ENCODE assay signal across 31 cellular contexts in genomic region chr2:187115627-187116026, GRCh38.
"Had no signal": no experiment of that assay in that cellular context is flagged by ENCODE, and none has a peak within 500 bp of the region (broad histone marks: within the 10 kb centered on the region; RNA-seq: fewer than 3 reads in every experiment).

No MANE protein-coding gene starts in this region.

- H3K9ac ChIP-seq: parathyroid adenoma had no signal

- FAIRE-seq: urothelium cell line had no signal

- H3K27ac ChIP-seq: ovary, parathyroid adenoma, psoas muscle, right lobe of liver, skin epidermis, spleen, suprapubic skin, testis, tibial artery, transverse colon, upper lobe of left lung, vagina had no signal

- H3K9me3 Mint-ChIP-seq: stimulated activated naive CD8-positive, alpha-beta T cell treated with anti-CD3 and anti-CD28 coated beads, Interleukin-15, amount 100 ng/mL, for 72 hours had no signal

- H3K9me3 ChIP-seq: ovary, psoas muscle, right lobe of liver, spleen, suprapubic skin, testis, tibial artery, transverse colon, upper lobe of left lung, vagina had no signal

- H3K27ac Mint-ChIP-seq: naive B cell; naive thymus-derived CD8-positive, alpha-beta T cell; natural killer cell treated with Interleukin-12 subunit alpha and Interleukin-12 subunit beta and Interleukin-15 and Interleukin-18, amount 100 ng/mL, for 72 hours; progenitor cell of endocrine pancreas; stimulated activated memory B cell treated with anti-CD40 and anti-IgM and Interleukin-4, amounts not matched to agents 10 μg/mL and 1 μg/mL and 100 μg/mL, for 72 hours; stimulated activated naive CD8-positive, alpha-beta T cell treated with anti-CD3 and anti-CD28 coated beads, Interleukin-15, amount 100 ng/mL, for 72 hours had no signal

- H3K4me2 ChIP-seq: smooth muscle cell had no signal

- H3K27me3 ChIP-seq: ovary, right lobe of liver, spleen, suprapubic skin, testis, tibial artery, transverse colon, upper lobe of left lung, vagina had no signal

- H2AFZ ChIP-seq: parathyroid adenoma had no signal

- ATAC-seq: naive thymus-derived CD8-positive, alpha-beta T cell; natural killer cell treated with Interleukin-12 subunit alpha and Interleukin-12 subunit beta and Interleukin-15 and Interleukin-18, amount 100 ng/mL, for 72 hours; psoas muscle; right cardiac atrium; right lobe of liver; stimulated activated memory B cell treated with anti-CD40 and anti-IgM and Interleukin-4, amounts not matched to agents 10 μg/mL and 1 μg/mL and 100 μg/mL, for 72 hours; stimulated activated naive CD8-positive, alpha-beta T cell treated with anti-CD3 and anti-CD28 coated beads, Interleukin-15, amount 100 ng/mL, for 72 hours; stimulated activated naive CD8-positive, alpha-beta T cell treated with anti-CD3 and anti-CD28 coated beads, Interleukin-15, Interleukin-2, amounts not matched to agents 100 U/mL and 50 U/mL, for 24 hours had no signal

- H3K36me3 Mint-ChIP-seq: naive B cell; naive thymus-derived CD8-positive, alpha-beta T cell; natural killer cell treated with Interleukin-12 subunit alpha and Interleukin-12 subunit beta and Interleukin-15 and Interleukin-18, amount 100 ng/mL, for 72 hours; stimulated activated memory B cell treated with anti-CD40 and anti-IgM and Interleukin-4, amounts not matched to agents 10 μg/mL and 1 μg/mL and 100 μg/mL, for 72 hours had no signal

- H3K4me1 Mint-ChIP-seq: naive B cell; naive thymus-derived CD8-positive, alpha-beta T cell; stimulated activated memory B cell treated with anti-CD40 and anti-IgM and Interleukin-4, amounts not matched to agents 10 μg/mL and 1 μg/mL and 100 μg/mL, for 72 hours; stimulated activated naive CD8-positive, alpha-beta T cell treated with anti-CD3 and anti-CD28 coated beads, Interleukin-15, amount 100 ng/mL, for 72 hours had no signal

- H3K27me3 Mint-ChIP-seq: naive B cell; natural killer cell treated with Interleukin-12 subunit alpha and Interleukin-12 subunit beta and Interleukin-15 and Interleukin-18, amount 100 ng/mL, for 72 hours; progenitor cell of endocrine pancreas; stimulated activated memory B cell treated with anti-CD40 and anti-IgM and Interleukin-4, amounts not matched to agents 10 μg/mL and 1 μg/mL and 100 μg/mL, for 72 hours; stimulated activated naive CD8-positive, alpha-beta T cell treated with anti-CD3 and anti-CD28 coated beads, Interleukin-15, amount 100 ng/mL, for 72 hours had no signal

- H3K4me1 ChIP-seq: parathyroid adenoma, psoas muscle, right lobe of liver, spleen, suprapubic skin, testis, tibial artery, transverse colon, upper lobe of left lung, vagina had no signal

- H3K36me3 ChIP-seq: ovary, right lobe of liver, spleen, suprapubic skin, tibial artery, transverse colon, upper lobe of left lung, vagina had no signal

- H3K4me3 Mint-ChIP-seq: naive B cell; naive thymus-derived CD8-positive, alpha-beta T cell; natural killer cell treated with Interleukin-12 subunit alpha and Interleukin-12 subunit beta and Interleukin-15 and Interleukin-18, amount 100 ng/mL, for 72 hours; stimulated activated memory B cell treated with anti-CD40 and anti-IgM and Interleukin-4, amounts not matched to agents 10 μg/mL and 1 μg/mL and 100 μg/mL, for 72 hours; stimulated activated naive CD8-positive, alpha-beta T cell treated with anti-CD3 and anti-CD28 coated beads, Interleukin-15, amount 100 ng/mL, for 72 hours had no signal

- DNase-seq: naive B cell; naive thymus-derived CD8-positive, alpha-beta T cell; occipital lobe; ovary; posterior cingulate gyrus; psoas muscle; right cardiac atrium; right lobe of liver; spleen; stimulated activated CD4-positive, alpha-beta T cell treated with anti-CD3 and anti-CD28 coated beads, Interleukin-12 subunit alpha, Interleukin-12 subunit beta, amount 100 ng/mL, for 4 hours; stimulated activated CD4-positive, alpha-beta T cell treated with anti-CD3 and anti-CD28 coated beads, Interleukin-1b, Interleukin-23, amount 100 ng/mL, for 48 hours; stimulated activated CD4-positive, alpha-beta T cell treated with anti-CD3 and anti-CD28 coated beads, Interleukin-4, amount 100 ng/mL, for 1 hour; stimulated activated CD4-positive, alpha-beta T cell treated with anti-CD3 and anti-CD28 coated beads, Interleukin-4, amount 100 ng/mL, for 4 hours; stimulated activated CD8-positive, alpha-beta memory T cell treated with anti-CD3 and anti-CD28 coated beads, Interleukin-4, amount 100 ng/mL, for 48 hours; stimulated activated naive CD4-positive, alpha-beta T cell; stimulated activated naive CD8-positive, alpha-beta T cell treated with anti-CD3 and anti-CD28 coated beads, Interleukin-15, amount 100 ng/mL, for 72 hours; stimulated activated naive CD8-positive, alpha-beta T cell treated with anti-CD3 and anti-CD28 coated beads, Interleukin-15, Interleukin-2, amounts not matched to agents 100 U/mL and 50 U/mL, for 24 hours; substantia nigra; testis; tibial artery; transverse colon; upper lobe of left lung had no signal

- H3K4me3 ChIP-seq: ovary, psoas muscle, right lobe of liver, skin epidermis, smooth muscle cell, spleen, suprapubic skin, testis, tibial artery, transverse colon, upper lobe of left lung, vagina had no signal
